In genomic region chr18:2920546-2921343, GRCh38 we compare ENCODE assay signal across 2 cellular contexts.
A peak's percentile ranks its signal among the peaks of the same experiment; 100 is the strongest.
TF ChIP-seq lines count a peak whose summit lies in the region.

No MANE protein-coding gene starts in this region.

TF ChIP-seq in WTC11, 78 proteins besides CTCF, POLR2A, EP300 and RAD21 (continued from another document and continues in another):
- TF ChIP-seq, protein P1, sequence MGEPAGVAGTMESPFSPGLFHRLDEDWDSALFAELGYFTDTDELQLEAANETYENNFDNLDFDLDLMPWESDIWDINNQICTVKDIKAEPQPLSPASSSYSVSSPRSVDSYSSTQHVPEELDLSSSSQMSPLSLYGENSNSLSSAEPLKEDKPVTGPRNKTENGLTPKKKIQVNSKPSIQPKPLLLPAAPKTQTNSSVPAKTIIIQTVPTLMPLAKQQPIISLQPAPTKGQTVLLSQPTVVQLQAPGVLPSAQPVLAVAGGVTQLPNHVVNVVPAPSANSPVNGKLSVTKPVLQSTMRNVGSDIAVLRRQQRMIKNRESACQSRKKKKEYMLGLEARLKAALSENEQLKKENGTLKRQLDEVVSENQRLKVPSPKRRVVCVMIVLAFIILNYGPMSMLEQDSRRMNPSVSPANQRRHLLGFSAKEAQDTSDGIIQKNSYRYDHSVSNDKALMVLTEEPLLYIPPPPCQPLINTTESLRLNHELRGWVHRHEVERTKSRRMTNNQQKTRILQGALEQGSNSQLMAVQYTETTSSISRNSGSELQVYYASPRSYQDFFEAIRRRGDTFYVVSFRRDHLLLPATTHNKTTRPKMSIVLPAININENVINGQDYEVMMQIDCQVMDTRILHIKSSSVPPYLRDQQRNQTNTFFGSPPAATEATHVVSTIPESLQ (CRISPR knock-in tag; IDR thresholded peaks at IDR 0.05), result no peak
- TF ChIP-seq JAZF1 (CRISPR knock-in tag; IDR thresholded peaks at IDR 0.05) (no peak), CREM (CRISPR knock-in tag; IDR thresholded peaks at IDR 0.05) (no peak), RELA (CRISPR knock-in tag; IDR thresholded peaks at IDR 0.05; ENCODE audit: borderline replicate concordance) (no peak), NFYB (CRISPR knock-in tag; conservative IDR thresholded peaks at IDR 0.05; ENCODE audit: low read depth) (no peak), MLX (CRISPR knock-in tag; IDR thresholded peaks at IDR 0.05) (no peak), OVOL2 (CRISPR knock-in tag; IDR thresholded peaks at IDR 0.05; ENCODE audit: borderline replicate concordance) (no peak), ZBTB43 (CRISPR knock-in tag; IDR thresholded peaks at IDR 0.05) (no peak), ELF4 (CRISPR knock-in tag; IDR thresholded peaks at IDR 0.05; ENCODE audit: low read depth) (no peak), ZNF138 (CRISPR knock-in tag; conservative IDR thresholded peaks at IDR 0.05) (no peak), ZNF425 (CRISPR knock-in tag; conservative IDR thresholded peaks at IDR 0.05) (no peak), USF2 (CRISPR knock-in tag; IDR thresholded peaks at IDR 0.05) (no peak), USF1 (CRISPR knock-in tag; IDR thresholded peaks at IDR 0.05) (no peak), TEAD4 (CRISPR knock-in tag; IDR thresholded peaks at IDR 0.05) (no peak)
- TF ChIP-seq, protein P2, sequence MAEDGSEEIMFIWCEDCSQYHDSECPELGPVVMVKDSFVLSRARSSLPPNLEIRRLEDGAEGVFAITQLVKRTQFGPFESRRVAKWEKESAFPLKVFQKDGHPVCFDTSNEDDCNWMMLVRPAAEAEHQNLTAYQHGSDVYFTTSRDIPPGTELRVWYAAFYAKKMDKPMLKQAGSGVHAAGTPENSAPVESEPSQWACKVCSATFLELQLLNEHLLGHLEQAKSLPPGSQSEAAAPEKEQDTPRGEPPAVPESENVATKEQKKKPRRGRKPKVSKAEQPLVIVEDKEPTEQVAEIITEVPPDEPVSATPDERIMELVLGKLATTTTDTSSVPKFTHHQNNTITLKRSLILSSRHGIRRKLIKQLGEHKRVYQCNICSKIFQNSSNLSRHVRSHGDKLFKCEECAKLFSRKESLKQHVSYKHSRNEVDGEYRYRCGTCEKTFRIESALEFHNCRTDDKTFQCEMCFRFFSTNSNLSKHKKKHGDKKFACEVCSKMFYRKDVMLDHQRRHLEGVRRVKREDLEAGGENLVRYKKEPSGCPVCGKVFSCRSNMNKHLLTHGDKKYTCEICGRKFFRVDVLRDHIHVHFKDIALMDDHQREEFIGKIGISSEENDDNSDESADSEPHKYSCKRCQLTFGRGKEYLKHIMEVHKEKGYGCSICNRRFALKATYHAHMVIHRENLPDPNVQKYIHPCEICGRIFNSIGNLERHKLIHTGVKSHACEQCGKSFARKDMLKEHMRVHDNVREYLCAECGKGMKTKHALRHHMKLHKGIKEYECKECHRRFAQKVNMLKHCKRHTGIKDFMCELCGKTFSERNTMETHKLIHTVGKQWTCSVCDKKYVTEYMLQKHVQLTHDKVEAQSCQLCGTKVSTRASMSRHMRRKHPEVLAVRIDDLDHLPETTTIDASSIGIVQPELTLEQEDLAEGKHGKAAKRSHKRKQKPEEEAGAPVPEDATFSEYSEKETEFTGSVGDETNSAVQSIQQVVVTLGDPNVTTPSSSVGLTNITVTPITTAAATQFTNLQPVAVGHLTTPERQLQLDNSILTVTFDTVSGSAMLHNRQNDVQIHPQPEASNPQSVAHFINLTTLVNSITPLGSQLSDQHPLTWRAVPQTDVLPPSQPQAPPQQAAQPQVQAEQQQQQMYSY (CRISPR knock-in tag; IDR thresholded peaks at IDR 0.05), result no peak

TF ChIP-seq in HepG2, 621 proteins besides CTCF, POLR2A, EP300 and RAD21 (continued from another document):
- TF ChIP-seq AGO2 (optimal IDR thresholded peaks at IDR 0.05; ENCODE audit: low read depth, low read length) (peak; percentile 67), ATF2 (CRISPR knock-in tag; IDR thresholded peaks at IDR 0.05) (no peak)
